Comparison of ENCODE assay signal across 11 cellular contexts in genomic region chr6:148608211-148608951, GRCh38.
DNase-seq lines count a peak whose midpoint lies in the region; ATAC-seq, FAIRE-seq and TF ChIP-seq lines count a peak whose summit lies in the region.
"Had no signal": no experiment of that assay in that cellular context is flagged by ENCODE, and none has a peak within 500 bp of the region (broad histone marks: within the 10 kb centered on the region; RNA-seq: fewer than 3 reads in every experiment).

No MANE protein-coding gene starts in this region.

- H3K36me3 ChIP-seq in IMR-90 (ENCODE audit: control insufficient read depth, insufficient read depth, low read length) (no peaks in the 10 kb centered on the region), K562 (ENCODE audit: control insufficient read depth, insufficient read depth, low read length) (no peaks in the 10 kb centered on the region)

- H3K4ac ChIP-seq in IMR-90 (ENCODE audit: low read depth, low read length) = no peak overlapping the region

- no peak overlapping the region for H2BK20ac ChIP-seq in IMR-90 (ENCODE audit: low read depth, low read length)

- H4K5ac ChIP-seq in IMR-90 (ENCODE audit: low read depth, low read length) = no peak overlapping the region

- peak; percentile 30 for TF ChIP-seq CTCF in D721Med (IDR thresholded peaks at IDR 0.05; ENCODE audit: insufficient read depth, missing control alignments)
- peak; percentile 46 for TF ChIP-seq CTCF in IMR-90 (conservative IDR thresholded peaks at IDR 0.05; ENCODE audit: low read depth, low read length)
- peak; percentile 41 to 50 (median 48); a peak in 5 of 6 replicates for TF ChIP-seq CTCF in K562 (IDR thresholded peaks at IDR 0.05 in 2 of 3, conservative IDR thresholded peaks at IDR 0.05 in 1 of 3; ENCODE audit: insufficient read depth in 2 of 3, low read depth in 1 of 3, low read length in 3 of 3)

- H3K4me2 ChIP-seq in IMR-90 (ENCODE audit: low read depth, low read length) (no peak overlapping the region), K562 (ENCODE audit: insufficient read depth, low read length) (no peak overlapping the region)

- H3K4me3 ChIP-seq in IMR-90 (ENCODE audit: insufficient read depth, low read depth, low read length) = no peak overlapping the region
- H3K4me3 ChIP-seq in K562 = no peak overlapping the region

- TF ChIP-seq RAD21 in IMR-90 (IDR thresholded peaks at IDR 0.05; ENCODE audit: low read length) (peak; percentile 51), K562 (CRISPR knock-in tag; conservative IDR thresholded peaks at IDR 0.05 in 1 of 2, IDR thresholded peaks at IDR 0.05 in 1 of 2) (peak in 1 of 2 experiments; percentile 40; a peak in 3 of 4 replicates)

- H3K14ac ChIP-seq in IMR-90 (replicated peaks; ENCODE audit: low read depth, low read length) = no peak overlapping the region

- no peak overlapping the region for H3K9ac ChIP-seq in IMR-90 (ENCODE audit: low read depth, low read length)
- H3K9ac ChIP-seq in K562 (ENCODE audit: insufficient read depth in 1 of 2, low read depth in 2 of 2, low read length in 2 of 2) = no peak overlapping the region

- H3K79me1 ChIP-seq in IMR-90 (ENCODE audit: low read depth in 1 of 2, low read length in 2 of 2) = no peaks in the 10 kb centered on the region

- FAIRE-seq in D721Med (lab: Jason Lieb, UNC) (no peak), K562 (lab: Jason Lieb, UNC) (peak; percentile 67)

- no peaks in the 10 kb centered on the region for H3K79me2 ChIP-seq in K562 (ENCODE audit: control insufficient read depth, insufficient read depth, low read length)

- 83% methylated on average over 1 of the region's 10 CpGs; no CpG with 5 or more reads in 1 of the 2 experiments for WGBS in IMR-90 (ENCODE audit: extremely low coverage in 2 of 2, insufficient read length in 1 of 2), 2 experiments
- 1% methylated on average over 10 of the region's 10 CpGs for WGBS in K562 (ENCODE audit: insufficient coverage, low coverage, missing lambda C conversion rate)

- TF ChIP-seq POLR2A in IMR-90 (IDR thresholded peaks at IDR 0.05; ENCODE audit: low read depth, low read length) (no peak), K562 (conservative IDR thresholded peaks at IDR 0.05) (no peak), GM18505 (IDR thresholded peaks at IDR 0.05; ENCODE audit: borderline replicate concordance, extremely low read depth, insufficient read depth, insufficient read length) (no peak)

- no peak overlapping the region for H2BK5ac ChIP-seq in IMR-90 (ENCODE audit: low read depth, low read length, poor library complexity, severe bottlenecking)

- no peak overlapping the region for H3K56ac ChIP-seq in IMR-90 (ENCODE audit: extremely low read depth, insufficient read depth, low read length)

- H4K8ac ChIP-seq in IMR-90 (ENCODE audit: low read depth in 2 of 2, low read length in 2 of 2) = no peak overlapping the region

- dilution Hi-C loops in IMR-90 (cut with HindIII; ENCODE audit: low sequenced_read_pairs, unreplicated experiment) = no loop called here

- no peak for TF ChIP-seq EP300 in K562 (IDR thresholded peaks at IDR 0.05; ENCODE audit: low read length)

- no peak overlapping the region for H2AK5ac ChIP-seq in IMR-90 (ENCODE audit: low read depth, low read length)

- H3K9me3 ChIP-seq in IMR-90 (ENCODE audit: control insufficient read depth, insufficient read depth, low read length) = no peaks in the 10 kb centered on the region
- H3K9me3 ChIP-seq in K562 (replicated peaks; ENCODE audit: control insufficient read depth, insufficient read depth, low read depth, low read length) = no peaks in the 10 kb centered on the region

- POLR2A ChIA-PET in IMR-90 (lab: Charles Lee; ENCODE audit: unreplicated experiment) (no interaction called here), K562 (lab: Yijun Ruan, JAX) (no interaction called here)

- H3K9me1 ChIP-seq in IMR-90 (ENCODE audit: insufficient read depth, low read length) (no peaks in the 10 kb centered on the region), K562 (ENCODE audit: control insufficient read depth, insufficient read depth, low read length) (no peaks in the 10 kb centered on the region)

- H4K20me1 ChIP-seq in IMR-90 (ENCODE audit: insufficient read depth, low read length) (no peaks in the 10 kb centered on the region), K562 (replicated peaks; ENCODE audit: control insufficient read depth, insufficient read depth, low read length) (no peaks in the 10 kb centered on the region)

- H2BK15ac ChIP-seq in IMR-90 (ENCODE audit: low read depth, low read length) = no peak overlapping the region

- H3K27me3 ChIP-seq in IMR-90 (ENCODE audit: control insufficient read depth, insufficient read depth, low read length) = no peaks in the 10 kb centered on the region; the same call in 1 of the 2 replicates
- peaks cover 4 to 5% of the 10 kb centered on the region in 2 experiments; a peak in 4 of 5 replicates for H3K27me3 ChIP-seq in K562 (ENCODE audit: control insufficient read depth in 2 of 2, insufficient read depth in 2 of 2, low read length in 2 of 2)

- CTCF ChIA-PET in IMR-90 (lab: Yijun Ruan, JAX) (interaction anchor here (0.6 to 1.9 kb wide), 8 partner anchors 9 to 953 kb away, joined by 3 to 10 read pairs (median 4); no protein-coding TSS in a partner anchor), K562 (lab: Yijun Ruan, JAX; ENCODE audit: low intra/inter-chr PET ratio) (no interaction called here)

- H4K91ac ChIP-seq in IMR-90 (ENCODE audit: insufficient read depth, low read depth, low read length) = no peak overlapping the region

- H3K27ac ChIP-seq in IMR-90 (ENCODE audit: insufficient read depth, low read length) (no peak overlapping the region), K562 (ENCODE audit: extremely low read depth, low read depth, low read length) (no peak overlapping the region)

- H2AK9ac ChIP-seq in IMR-90 (replicated peaks; ENCODE audit: low read depth, low read length, poor library complexity) = no peak overlapping the region

- H3K4me1 ChIP-seq in IMR-90 (ENCODE audit: control insufficient read depth, insufficient read depth, low read length) = peaks cover 2% of the 10 kb centered on the region; the same call in 1 of the 2 replicates
- no peaks in the 10 kb centered on the region for H3K4me1 ChIP-seq in K562 (replicated peaks in 1 of 2; ENCODE audit: control insufficient read depth in 2 of 2, insufficient read depth in 2 of 2, low read length in 2 of 2)

- H3K18ac ChIP-seq in IMR-90 (ENCODE audit: low read depth, low read length) = no peak overlapping the region

- DNase-seq in D721Med (ENCODE audit: insufficient read length, low spot score) = no peak
- DNase-seq in IMR-90 = peak; percentile 19
- DNase-seq in K562 (ENCODE audit: extremely low read depth in 1 of 4, low spot score in 3 of 4) = peak in 1 of 4 experiments; percentile 17
- peak; percentile 46 to 47 for DNase-seq in lung microvascular endothelial cell (ENCODE audit: low read depth in 2 of 2)
- no peak for DNase-seq in 8988T
- DNase-seq in AG08396 (ENCODE audit: low spot score) = no peak
- DNase-seq: aorta; NCI-H446; stimulated activated CD4-positive, alpha-beta T cell treated with anti-CD3 and anti-CD28 coated beads, Interleukin-2, amount 100 ng/mL, for 24 hours had no signal

- no peak overlapping the region for H2BK120ac ChIP-seq in IMR-90 (ENCODE audit: low read depth, low read length)

- no TSS peak for BruUV-seq in IMR-90 (replicated peaks; lab: Mats Ljungman, UMichigan)
- no TSS peak for BruUV-seq in K562 (replicated peaks; lab: Mats Ljungman, UMichigan)

- ATAC-seq in IMR-90 (ENCODE audit: low read depth) (peak; percentile 53; the same call in 1 of the 2 replicates), K562 (0 out of 3 replicates have a peak, but pooled peaks have one; percentile 44), GM18505 (IDR thresholded peaks at IDR 0.05; ENCODE audit: unreplicated experiment) (no peak), HG03521 (IDR thresholded peaks at IDR 0.05; ENCODE audit: unreplicated experiment) (no peak)

- H2AFZ ChIP-seq in IMR-90 (replicated peaks; ENCODE audit: low read length, poor library complexity) (no peak overlapping the region), K562 (ENCODE audit: low read depth, low read length) (no peak overlapping the region)

- H3K23ac ChIP-seq in IMR-90 (ENCODE audit: low read depth, low read length) = no peak overlapping the region

- intact Hi-C loops in IMR-90 (cut with micrococcal nuclease) = loop anchor here (2.0 kb wide), 1 partner anchor 30 kb away; no protein-coding TSS in a partner anchor
- intact Hi-C loops in K562 (cut with micrococcal nuclease) = no loop called here

- in situ Hi-C loops in IMR-90 (cut with MboI; ENCODE audit: low sequenced_read_pairs) (no loop called here), K562 (cut with MboI) (no loop called here)

TF ChIP-seq in IMR-90, 13 proteins besides CTCF, POLR2A, EP300 and RAD21 (continues in another document):
- TF ChIP-seq ELK1 (IDR thresholded peaks at IDR 0.05; ENCODE audit: borderline replicate concordance, low read depth, low read length) (no peak), SMC3 (IDR thresholded peaks at IDR 0.05; ENCODE audit: low read depth, low read length) (peak; percentile 49), FOS (IDR thresholded peaks at IDR 0.05; ENCODE audit: low read depth, low read length) (no peak), MXI1 (IDR thresholded peaks at IDR 0.05; ENCODE audit: borderline replicate concordance, low read depth, low read length) (no peak)

TF ChIP-seq in K562, 482 proteins besides CTCF, POLR2A, EP300 and RAD21:
- TF ChIP-seq SMC3 (conservative IDR thresholded peaks at IDR 0.05; ENCODE audit: insufficient read depth, low read depth, low read length) (0 out of 2 replicates have a peak, but pooled peaks have one; percentile 4), ZNF75A (CRISPR knock-in tag; IDR thresholded peaks at IDR 0.05) (no peak), LEF1 (IDR thresholded peaks at IDR 0.05) (no peak)

Comparison
In these comparisons a context has a peak if more than half of its experiments do, and no peak if none do; other contexts are left out.
1. DNase-seq: peak in IMR-90 (single experiment) and lung microvascular endothelial cell (2 of 2); none in D721Med (single experiment), 8988T (single experiment) and AG08396 (single experiment).
2. ATAC-seq: peak in IMR-90 (single experiment) and K562 (single experiment); none in GM18505 (single experiment) and HG03521 (single experiment).
3. Peak in every context shown above with its lines, with median percentiles within 50 percentile points of each other: CTCF ChIP-seq.